In genomic region chr16:49700928-49701685, GRCh38 we compare ENCODE assay signal across 11 cellular contexts.
DNase-seq lines count a peak whose midpoint lies in the region; ATAC-seq and TF ChIP-seq lines count a peak whose summit lies in the region.
"Had no signal": no experiment of that assay in that cellular context is flagged by ENCODE, and none has a peak within 500 bp of the region (broad histone marks: within the 10 kb centered on the region; RNA-seq: fewer than 3 reads in every experiment).

No MANE protein-coding gene starts in this region.

- no peaks in the 10 kb centered on the region for H3K79me2 ChIP-seq in parathyroid adenoma

- peak overlapping the region in 8 of 11 experiments; percentile 15 to 83 (median 74); a peak in 15 of 22 replicates for H3K9ac ChIP-seq in BLaER1 treated with 17β-estradiol and CSF1 and Interleukin-3, amounts not matched to agents 10 nM and 100 nM
- no peak overlapping the region for H3K9ac ChIP-seq in parathyroid adenoma

- peak overlapping the region; percentile 73 to 96 (median 89) for H3K4me2 ChIP-seq in BLaER1 treated with 17β-estradiol and CSF1 and Interleukin-3, amounts not matched to agents 10 nM and 100 nM
- H3K4me2 ChIP-seq in parathyroid adenoma (ENCODE audit: low read length) = peak overlapping the region; percentile 34

- no peaks in the 10 kb centered on the region for H3K4me1 Mint-ChIP-seq in activated CD8-positive, alpha-beta memory T cell treated with anti-CD3 and anti-CD28 coated beads, Interleukin-2, amount 10 ng/mL, durations not matched to agents 7 days and 5 days

- peak overlapping the region in 6 of 11 experiments; percentile 73 to 89 (median 85); a peak in 12 of 22 replicates for H3K27ac ChIP-seq in BLaER1 treated with 17β-estradiol and CSF1 and Interleukin-3, amounts not matched to agents 10 nM and 100 nM
- H3K27ac ChIP-seq in cardiac muscle cell (peak overlapping the region; percentile 90), parathyroid adenoma (no peak overlapping the region)
- H3K27ac ChIP-seq: C4-2B had no signal

- peaks cover 0 to 29% (median 0%) of the 10 kb centered on the region in 11 experiments; a peak in 5 of 22 replicates for H3K27me3 ChIP-seq in BLaER1 treated with 17β-estradiol and CSF1 and Interleukin-3, amounts not matched to agents 10 nM and 100 nM
- H3K27me3 ChIP-seq in cardiac muscle cell (no peaks in the 10 kb centered on the region), parathyroid adenoma (ENCODE audit: control insufficient read depth, insufficient read depth, low read length) (no peaks in the 10 kb centered on the region)

- H3K36me3 ChIP-seq in BLaER1 treated with 17β-estradiol and CSF1 and Interleukin-3, amounts not matched to agents 10 nM and 100 nM = no peaks in the 10 kb centered on the region
- H3K36me3 ChIP-seq in cardiac muscle cell = no peaks in the 10 kb centered on the region
- H3K36me3 ChIP-seq in parathyroid adenoma (ENCODE audit: control insufficient read depth, insufficient read depth, low read length) = no peaks in the 10 kb centered on the region

- peaks cover 9% of the 10 kb centered on the region for H3K27me3 Mint-ChIP-seq in activated CD8-positive, alpha-beta memory T cell treated with anti-CD3 and anti-CD28 coated beads, Interleukin-2, amount 10 ng/mL, durations not matched to agents 7 days and 5 days

- H3K36me3 Mint-ChIP-seq in activated CD8-positive, alpha-beta memory T cell treated with anti-CD3 and anti-CD28 coated beads, Interleukin-2, amount 10 ng/mL, durations not matched to agents 7 days and 5 days = no peaks in the 10 kb centered on the region
- H3K36me3 Mint-ChIP-seq: IgD-negative memory B cell had no signal

- CTCF ChIA-PET in activated CD8-positive, alpha-beta memory T cell treated with anti-CD3 and anti-CD28 coated beads, Interleukin-2, amount 10 ng/mL, durations not matched to agents 7 days and 5 days (lab: Charles Lee) = no interaction called here

- H3K9me3 Mint-ChIP-seq in activated CD8-positive, alpha-beta memory T cell treated with anti-CD3 and anti-CD28 coated beads, Interleukin-2, amount 10 ng/mL, durations not matched to agents 7 days and 5 days (ENCODE audit: low read depth) = no peaks in the 10 kb centered on the region
- H3K9me3 Mint-ChIP-seq: IgD-negative memory B cell had no signal

- DNase-seq in RPMI8226 (peak; percentile 75), cardiac muscle cell (ENCODE audit: low read depth in 1 of 2, low spot score in 1 of 2) (peak; percentile 52 to 90), globus pallidus (ENCODE audit: low spot score) (no peak)
- DNase-seq in activated CD8-positive, alpha-beta memory T cell treated with anti-CD3 and anti-CD28 coated beads, Interleukin-2, amount 10 ng/mL, durations not matched to agents 7 days and 5 days = no peak
- DNase-seq: activated CD4-positive, alpha-beta T cell treated with anti-CD3 and anti-CD28 coated beads for 1 hour had no signal

- no peaks in the 10 kb centered on the region for H3K9me3 ChIP-seq in BLaER1 treated with 17β-estradiol and CSF1 and Interleukin-3, amounts not matched to agents 10 nM and 100 nM (replicated peaks in 1 of 11)
- H3K9me3 ChIP-seq in cardiac muscle cell (ENCODE audit: low read depth) (no peaks in the 10 kb centered on the region), parathyroid adenoma (ENCODE audit: control insufficient read depth, low read length) (no peaks in the 10 kb centered on the region)

- H3K27ac Mint-ChIP-seq in activated CD8-positive, alpha-beta memory T cell treated with anti-CD3 and anti-CD28 coated beads, Interleukin-2, amount 10 ng/mL, durations not matched to agents 7 days and 5 days = no peak overlapping the region
- H3K27ac Mint-ChIP-seq: IgD-negative memory B cell had no signal

- ATAC-seq in HG03469 (IDR thresholded peaks at IDR 0.05; ENCODE audit: unreplicated experiment) (no peak), HG03196 (IDR thresholded peaks at IDR 0.05; ENCODE audit: unreplicated experiment) (no peak)
- ATAC-seq in activated CD8-positive, alpha-beta memory T cell treated with anti-CD3 and anti-CD28 coated beads, Interleukin-2, amount 10 ng/mL, durations not matched to agents 7 days and 5 days = no peak

- peak overlapping the region; percentile 19 for H2AFZ ChIP-seq in parathyroid adenoma

- H4K20me1 ChIP-seq in BLaER1 treated with 17β-estradiol and CSF1 and Interleukin-3, amounts not matched to agents 10 nM and 100 nM = 0 out of 22 replicates have a peak, but pooled peaks cover 0 to 18% (median 0%) of the 10 kb centered on the region in 11 experiments

- TF ChIP-seq CTCF in cardiac muscle cell (IDR thresholded peaks at IDR 0.05; ENCODE audit: low read depth, low read length) (no peak), parathyroid adenoma (IDR thresholded peaks at IDR 0.05) (no peak)

- H3K4me3 ChIP-seq in BLaER1 treated with 17β-estradiol and CSF1 and Interleukin-3, amounts not matched to agents 10 nM and 100 nM = peak overlapping the region in 7 of 10 experiments; percentile 11 to 55 (median 36); a peak in 8 of 20 replicates
- H3K4me3 ChIP-seq in cardiac muscle cell (peak overlapping the region; percentile 7), parathyroid adenoma (ENCODE audit: low read depth, low read length) (no peak overlapping the region)

- H3K4me3 Mint-ChIP-seq in activated CD8-positive, alpha-beta memory T cell treated with anti-CD3 and anti-CD28 coated beads, Interleukin-2, amount 10 ng/mL, durations not matched to agents 7 days and 5 days = no peak overlapping the region

- peaks cover 66 to 98% (median 90%) of the 10 kb centered on the region in 10 experiments for H3K4me1 ChIP-seq in BLaER1 treated with 17β-estradiol and CSF1 and Interleukin-3, amounts not matched to agents 10 nM and 100 nM
- H3K4me1 ChIP-seq in cardiac muscle cell (ENCODE audit: low read depth) (peaks cover 74% of the 10 kb centered on the region), parathyroid adenoma (peaks cover 4% of the 10 kb centered on the region)

Comparison
In these comparisons a context has a peak if more than half of its experiments do, and no peak if none do; other contexts are left out.
1. DNase-seq: peak in RPMI8226 (single experiment) and cardiac muscle cell (2 of 2); none in globus pallidus (single experiment) and activated CD8-positive, alpha-beta memory T cell treated with anti-CD3 and anti-CD28 coated beads, Interleukin-2, amount 10 ng/mL, durations not matched to agents 7 days and 5 days (single experiment).